In genomic region chr16:2983706-2984136, GRCh38 we compare ENCODE assay signal across 8 cellular contexts. TPM values are rescaled to one million over a fixed set of nuclear protein-coding genes. Genes with fewer than 3 reads are reported as not detected.
DNase-seq lines count a peak whose midpoint lies in the region; ATAC-seq, FAIRE-seq and TF ChIP-seq lines count a peak whose summit lies in the region.

No MANE protein-coding gene starts in this region.

- no peak for TF ChIP-seq POLR2A in endothelial cell of umbilical vein (IDR thresholded peaks at IDR 0.05; ENCODE audit: low read depth, low read length)

- peak overlapping the region; percentile 54 for H2AFZ ChIP-seq in endothelial cell of umbilical vein (ENCODE audit: low read depth, low read length)

- POLR2A ChIA-PET in endothelial cell of umbilical vein (lab: Charles Lee) = no interaction called here

- no peak overlapping the region for H3K9ac ChIP-seq in endothelial cell of umbilical vein (replicated peaks; ENCODE audit: extremely low read depth, insufficient read depth, low read length)

- H3K9me3 Mint-ChIP-seq in activated CD8-positive, alpha-beta memory T cell treated with anti-CD3 and anti-CD28 coated beads, Interleukin-2, amount 10 ng/mL, durations not matched to agents 7 days and 5 days (ENCODE audit: low read depth) = no peaks in the 10 kb centered on the region

- no peaks in the 10 kb centered on the region for H3K36me3 ChIP-seq in endothelial cell of umbilical vein (ENCODE audit: control insufficient read depth in 2 of 2, extremely low read depth in 1 of 2, insufficient read depth in 2 of 2, low read length in 2 of 2)

- dilution Hi-C loops in endothelial cell of umbilical vein (cut with MboI; ENCODE audit: extremely low pct_ligation_motif_present, low sequenced_read_pairs) = no loop called here

- peak; percentile 20 for DNase-seq in DMS 273 treated with DMSO at 0.1 percent for 48 hours (lab: John Stamatoyannopoulos, UW)
- DNase-seq in NOMO-1 treated with DMSO at 0.1 percent for 48 hours (lab: John Stamatoyannopoulos, UW; ENCODE audit: unreplicated experiment) = peak; percentile 67
- peak; percentile 81 for DNase-seq in activated CD8-positive, alpha-beta memory T cell treated with anti-CD3 and anti-CD28 coated beads, Interleukin-2, amount 10 ng/mL, durations not matched to agents 7 days and 5 days
- peak; percentile 76 for DNase-seq in endothelial cell of umbilical vein (ENCODE audit: low read depth, low spot score)
- peak; percentile 90 for DNase-seq in myocyte (ENCODE audit: low read depth)
- peak; percentile 53 to 61 for DNase-seq in stimulated activated CD8-positive, alpha-beta memory T cell treated with anti-CD3 and anti-CD28 coated beads, Interleukin-7, amount 100 ng/mL, for 48 hours (ENCODE audit: extremely low read depth in 1 of 2, low read depth in 1 of 2)

- H3K4me2 ChIP-seq in endothelial cell of umbilical vein (ENCODE audit: insufficient read depth, low read length) = peak overlapping the region; percentile 17

- peaks cover 10% of the 10 kb centered on the region for H3K4me1 ChIP-seq in endothelial cell of umbilical vein (ENCODE audit: control insufficient read depth, extremely low read depth, insufficient read depth, low read length)

- peaks cover 23% of the 10 kb centered on the region for H3K4me1 Mint-ChIP-seq in activated CD8-positive, alpha-beta memory T cell treated with anti-CD3 and anti-CD28 coated beads, Interleukin-2, amount 10 ng/mL, durations not matched to agents 7 days and 5 days

- TF ChIP-seq CTCF in endothelial cell of umbilical vein (IDR thresholded peaks at IDR 0.05; ENCODE audit: extremely low read depth in 1 of 2, insufficient read depth in 1 of 2, low read depth in 1 of 2, low read length in 2 of 2) = peak; percentile 81 to 91

- H3K79me2 ChIP-seq in endothelial cell of umbilical vein (ENCODE audit: control insufficient read depth, insufficient read depth, low read length) = peaks cover 5% of the 10 kb centered on the region

- peaks cover 1% of the 10 kb centered on the region for H3K36me3 Mint-ChIP-seq in activated CD8-positive, alpha-beta memory T cell treated with anti-CD3 and anti-CD28 coated beads, Interleukin-2, amount 10 ng/mL, durations not matched to agents 7 days and 5 days

- ATAC-seq in HG02885 (IDR thresholded peaks at IDR 0.05; ENCODE audit: poor library complexity, unreplicated experiment) = peak; percentile 39
- ATAC-seq in activated CD8-positive, alpha-beta memory T cell treated with anti-CD3 and anti-CD28 coated beads, Interleukin-2, amount 10 ng/mL, durations not matched to agents 7 days and 5 days = peak; percentile 38
- ATAC-seq in HG03159 (IDR thresholded peaks at IDR 0.05; ENCODE audit: unreplicated experiment) = no peak

- intact Hi-C loops in endothelial cell of umbilical vein (cut with micrococcal nuclease) = no loop called here

- H3K27ac Mint-ChIP-seq in activated CD8-positive, alpha-beta memory T cell treated with anti-CD3 and anti-CD28 coated beads, Interleukin-2, amount 10 ng/mL, durations not matched to agents 7 days and 5 days = no peak overlapping the region

- H3K9me3 ChIP-seq in endothelial cell of umbilical vein (replicated peaks; ENCODE audit: control insufficient read depth, insufficient read depth, low read length) = no peaks in the 10 kb centered on the region

- FAIRE-seq in endothelial cell of umbilical vein (lab: Jason Lieb, UNC) = peak; percentile 88

- no TSS peak for BruUV-seq in endothelial cell of umbilical vein (replicated peaks; lab: Mats Ljungman, UMichigan)

- H3K4me3 Mint-ChIP-seq in activated CD8-positive, alpha-beta memory T cell treated with anti-CD3 and anti-CD28 coated beads, Interleukin-2, amount 10 ng/mL, durations not matched to agents 7 days and 5 days = no peak overlapping the region

- no peak overlapping the region for H3K27ac ChIP-seq in endothelial cell of umbilical vein (ENCODE audit: insufficient read depth, low read depth, low read length)

- CTCF ChIA-PET in activated CD8-positive, alpha-beta memory T cell treated with anti-CD3 and anti-CD28 coated beads, Interleukin-2, amount 10 ng/mL, durations not matched to agents 7 days and 5 days (lab: Charles Lee) = interaction anchor here (0.9 to 3.6 kb wide), 5 partner anchors 14 to 146 kb away, joined by 3 to 21 read pairs (median 3); partner anchors contain the start of gene PAQR4
- CTCF ChIA-PET in endothelial cell of umbilical vein (lab: Charles Lee) = interaction anchor here (1.0 to 1.7 kb wide), 2 partner anchors 22 to 48 kb away, joined by 3 to 4 read pairs; no protein-coding TSS in a partner anchor

- H3K27me3 ChIP-seq in endothelial cell of umbilical vein (ENCODE audit: control insufficient read depth in 2 of 2, insufficient read depth in 2 of 2, low read length in 2 of 2) = no peaks in the 10 kb centered on the region

- H3K4me3 ChIP-seq in endothelial cell of umbilical vein (replicated peaks in 1 of 3; ENCODE audit: insufficient read depth in 1 of 3, low read depth in 1 of 3, low read length in 3 of 3) = no peak overlapping the region

- H3K27me3 Mint-ChIP-seq in activated CD8-positive, alpha-beta memory T cell treated with anti-CD3 and anti-CD28 coated beads, Interleukin-2, amount 10 ng/mL, durations not matched to agents 7 days and 5 days = peaks cover 4% of the 10 kb centered on the region

- H4K20me1 ChIP-seq in endothelial cell of umbilical vein (replicated peaks; ENCODE audit: control insufficient read depth, extremely low read depth, insufficient read depth, low read length) = no peaks in the 10 kb centered on the region

- no peaks in the 10 kb centered on the region for H3K9me1 ChIP-seq in endothelial cell of umbilical vein (replicated peaks; ENCODE audit: control insufficient read depth, extremely low read depth, insufficient read depth, low read length)

RNA-seq across cellular contexts. Expression of gene PKMYT1, which starts 3.5 kb away (rescaled TPM):
- total RNA-seq in activated CD8-positive, alpha-beta memory T cell treated with anti-CD3 and anti-CD28 coated beads, Interleukin-2, amount 10 ng/mL, durations not matched to agents 7 days and 5 days = 100 to 1,000 TPM; 146 to 199 TPM
- total RNA-seq in endothelial cell of umbilical vein (36.1 and 48.5 TPM in 2 replicates), myocyte (0.53 and 6.7 TPM in 2 replicates)
- polyA plus RNA-seq in endothelial cell of umbilical vein = 26.1 and 46.1 TPM in 2 replicates
- polyA plus RNA-seq in endothelial cell of umbilical vein (2011; cell fraction: cytosol; rRNA removed) = 20.0 and 22.3 TPM in 2 replicates
- 37.5 and 41.1 TPM in 2 replicates for polyA plus RNA-seq in endothelial cell of umbilical vein (2011; cell fraction: nucleus; rRNA removed)
- polyA plus RNA-seq in endothelial cell of umbilical vein (2012) = 15.2 and 17.9 TPM in 2 replicates
- polyA minus RNA-seq in endothelial cell of umbilical vein = 6.8 and 8.7 TPM in 2 replicates
- 16.6 TPM for polyA minus RNA-seq in endothelial cell of umbilical vein (2011; cell fraction: cytosol; rRNA and poly(A)+ RNA removed)
- polyA minus RNA-seq in endothelial cell of umbilical vein (2011; cell fraction: nucleus; rRNA and poly(A)+ RNA removed) = 9.0 and 11.8 TPM in 2 replicates
- 6.0 TPM for polyA plus RNA-seq in myocyte (2012)

RNA-seq across cellular contexts. Expression of gene PAQR4, which starts 14.6 kb away (rescaled TPM):
- 10 to 100 TPM; 58.7 to 62.9 TPM for total RNA-seq in activated CD8-positive, alpha-beta memory T cell treated with anti-CD3 and anti-CD28 coated beads, Interleukin-2, amount 10 ng/mL, durations not matched to agents 7 days and 5 days
- 25.4 and 31.2 TPM in 2 replicates for total RNA-seq in endothelial cell of umbilical vein
- polyA plus RNA-seq in endothelial cell of umbilical vein = 23.8 and 25.7 TPM in 2 replicates
- 17.0 and 17.7 TPM in 2 replicates for polyA plus RNA-seq in endothelial cell of umbilical vein (2011; cell fraction: cytosol; rRNA removed)
- 16.3 and 18.2 TPM in 2 replicates for polyA plus RNA-seq in endothelial cell of umbilical vein (2011; cell fraction: nucleus; rRNA removed)
- 10.2 and 11.6 TPM in 2 replicates for polyA plus RNA-seq in endothelial cell of umbilical vein (2012)
- polyA minus RNA-seq in endothelial cell of umbilical vein = 11.3 and 13.2 TPM in 2 replicates
- 59.7 TPM for polyA minus RNA-seq in endothelial cell of umbilical vein (2011; cell fraction: cytosol; rRNA and poly(A)+ RNA removed)
- 3.6 and 4.8 TPM in 2 replicates for polyA minus RNA-seq in endothelial cell of umbilical vein (2011; cell fraction: nucleus; rRNA and poly(A)+ RNA removed)
- total RNA-seq in myocyte = 14.6 and 18.0 TPM in 2 replicates
- polyA plus RNA-seq in myocyte (2012) = 23.0 TPM

RNA-seq across cellular contexts. Expression of gene KREMEN2, which starts 19.6 kb away (rescaled TPM):
- under 1 TPM; 0.35 to 0.40 TPM for total RNA-seq in activated CD8-positive, alpha-beta memory T cell treated with anti-CD3 and anti-CD28 coated beads, Interleukin-2, amount 10 ng/mL, durations not matched to agents 7 days and 5 days
- not detected in 2 replicates for total RNA-seq in endothelial cell of umbilical vein
- not detected in 2 replicates for polyA plus RNA-seq in endothelial cell of umbilical vein
- not detected in 2 replicates for polyA plus RNA-seq in endothelial cell of umbilical vein (2011; cell fraction: cytosol; rRNA removed)
- polyA plus RNA-seq in endothelial cell of umbilical vein (2011; cell fraction: nucleus; rRNA removed) = not detected in 2 replicates
- polyA plus RNA-seq in endothelial cell of umbilical vein (2012) = 0.08 TPM in 1 of 2 replicates, not detected in the other
- polyA minus RNA-seq in endothelial cell of umbilical vein = not detected in 2 replicates
- polyA minus RNA-seq in endothelial cell of umbilical vein (2011; cell fraction: cytosol; rRNA and poly(A)+ RNA removed) = 2.3 TPM
- polyA minus RNA-seq in endothelial cell of umbilical vein (2011; cell fraction: nucleus; rRNA and poly(A)+ RNA removed) = not detected in 2 replicates
- 10.4 and 17.8 TPM in 2 replicates for total RNA-seq in myocyte
- 13.8 TPM for polyA plus RNA-seq in myocyte (2012)

RNA-seq across cellular contexts. Expression of gene CLDN9, which starts 29.0 kb away (rescaled TPM):
- under 1 TPM; 0.09 to 0.15 TPM for total RNA-seq in activated CD8-positive, alpha-beta memory T cell treated with anti-CD3 and anti-CD28 coated beads, Interleukin-2, amount 10 ng/mL, durations not matched to agents 7 days and 5 days
- total RNA-seq in endothelial cell of umbilical vein (not detected in 2 replicates), myocyte (0.05 and 0.36 TPM in 2 replicates)
- 0.06 TPM in 1 of 2 replicates, not detected in the other for polyA plus RNA-seq in endothelial cell of umbilical vein
- polyA plus RNA-seq in endothelial cell of umbilical vein (2011; cell fraction: cytosol; rRNA removed) = not detected in 2 replicates
- 0.07 TPM in 1 of 2 replicates, not detected in the other for polyA plus RNA-seq in endothelial cell of umbilical vein (2011; cell fraction: nucleus; rRNA removed)
- polyA plus RNA-seq in endothelial cell of umbilical vein (2012) = not detected in 2 replicates
- not detected in 2 replicates for polyA minus RNA-seq in endothelial cell of umbilical vein
- not detected for polyA minus RNA-seq in endothelial cell of umbilical vein (2011; cell fraction: cytosol; rRNA and poly(A)+ RNA removed)
- 0.19 TPM in 1 of 2 replicates, not detected in the other for polyA minus RNA-seq in endothelial cell of umbilical vein (2011; cell fraction: nucleus; rRNA and poly(A)+ RNA removed)
- polyA plus RNA-seq in myocyte (2012) = 0.08 TPM

RNA-seq across cellular contexts. Expression of gene CLDN6, which starts 34.3 kb away (rescaled TPM):
- not detected for total RNA-seq in activated CD8-positive, alpha-beta memory T cell treated with anti-CD3 and anti-CD28 coated beads, Interleukin-2, amount 10 ng/mL, durations not matched to agents 7 days and 5 days
- total RNA-seq in endothelial cell of umbilical vein (not detected in 2 replicates), myocyte (0.52 TPM in 1 of 2 replicates, not detected in the other)
- polyA plus RNA-seq in endothelial cell of umbilical vein = 0.28 and 0.80 TPM in 2 replicates
- polyA plus RNA-seq in endothelial cell of umbilical vein (2011; cell fraction: cytosol; rRNA removed) = 0.04 and 0.14 TPM in 2 replicates
- not detected in 2 replicates for polyA plus RNA-seq in endothelial cell of umbilical vein (2011; cell fraction: nucleus; rRNA removed)
- polyA plus RNA-seq in endothelial cell of umbilical vein (2012) = 0.12 and 0.25 TPM in 2 replicates
- polyA minus RNA-seq in endothelial cell of umbilical vein = not detected in 2 replicates
- not detected for polyA minus RNA-seq in endothelial cell of umbilical vein (2011; cell fraction: cytosol; rRNA and poly(A)+ RNA removed)
- not detected in 2 replicates for polyA minus RNA-seq in endothelial cell of umbilical vein (2011; cell fraction: nucleus; rRNA and poly(A)+ RNA removed)
- polyA plus RNA-seq in myocyte (2012) = 0.83 TPM

Comparison
In these comparisons a context has a peak if more than half of its experiments do, and no peak if none do; other contexts are left out.
1. DNase-seq: peak in every context shown above with its lines; median percentile 90 in myocyte; 81 in activated CD8-positive, alpha-beta memory T cell treated with anti-CD3 and anti-CD28 coated beads, Interleukin-2, amount 10 ng/mL, durations not matched to agents 7 days and 5 days; 76 in endothelial cell of umbilical vein; 67 in NOMO-1 treated with DMSO at 0.1 percent for 48 hours; 57 in stimulated activated CD8-positive, alpha-beta memory T cell treated with anti-CD3 and anti-CD28 coated beads, Interleukin-7, amount 100 ng/mL, for 48 hours; 20 in DMS 273 treated with DMSO at 0.1 percent for 48 hours.